In the genomic region with DNA sequence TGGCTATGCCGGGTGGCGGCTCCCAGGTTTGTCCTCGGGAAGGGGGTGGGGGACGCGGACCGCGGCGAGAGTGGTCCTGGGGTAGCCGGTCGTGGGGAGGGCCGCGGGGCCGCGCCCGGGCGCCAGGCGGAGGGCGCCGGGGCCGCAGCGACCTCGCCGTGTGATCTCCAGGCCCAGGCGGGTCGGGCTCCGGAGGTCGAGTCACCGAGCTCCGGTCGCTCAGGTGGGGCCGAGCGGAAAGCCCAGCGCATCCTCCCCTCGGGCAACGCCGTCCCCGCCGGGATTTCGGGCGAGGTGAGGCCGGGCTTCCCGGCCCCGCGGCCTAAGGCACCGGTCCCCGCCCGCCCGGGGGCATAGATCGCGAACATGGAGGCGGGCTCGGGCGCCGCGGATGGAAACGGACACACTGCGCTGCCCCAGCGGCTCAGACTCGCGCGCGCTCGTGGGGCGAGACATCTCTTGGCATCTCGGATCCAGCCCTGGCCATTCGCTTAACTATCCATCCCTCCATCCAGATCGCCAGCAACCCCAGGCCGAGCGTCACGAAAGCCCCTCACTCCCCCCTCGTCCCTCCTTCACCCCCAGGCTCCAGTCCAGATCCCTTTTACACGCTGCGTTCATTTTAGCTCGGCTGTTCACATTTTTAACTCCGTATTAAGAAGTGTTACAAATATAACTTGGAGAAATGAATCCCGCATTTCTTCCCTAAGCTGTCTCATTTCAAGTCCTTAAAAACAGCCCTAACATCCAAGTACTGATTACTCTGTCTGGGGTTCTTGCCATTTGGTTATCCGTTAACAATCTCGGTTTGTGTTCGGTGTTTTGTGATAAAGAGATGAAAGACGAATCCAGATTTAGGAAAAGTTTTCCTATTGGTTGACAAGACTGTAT, we compare ENCODE assay signal across 8 cellular contexts.
DNase-seq lines count a peak whose midpoint lies in the region; ATAC-seq lines count a peak whose summit lies in the region.

No MANE protein-coding gene starts in this region.

- ATAC-seq in GM18867 (IDR thresholded peaks at IDR 0.05; ENCODE audit: unreplicated experiment), result peak; percentile 23
- peak; percentile 17 for ATAC-seq in HG03066 (IDR thresholded peaks at IDR 0.05; ENCODE audit: low read depth, unreplicated experiment)

- DNase-seq in C1 segment of cervical spinal cord (lab: John Stamatoyannopoulos, UW) (peak in 13 of 14 donors; percentile 35 to 86 (median 68)), NCI-H748 treated with DMSO at 0.1 percent for 48 hours (lab: John Stamatoyannopoulos, UW) (peak; percentile 5), anterior cingulate cortex (lab: John Stamatoyannopoulos, UW) (peak in 56 of 58 donors; percentile 12 to 79 (median 62)), hepatic stellate cell (ENCODE audit: low spot score) (peak; percentile 47), pons (ENCODE audit: low spot score) (peak; percentile 77), AML-193 (lab: John Stamatoyannopoulos, UW) (no peak)

Comparison
In these comparisons a context has a peak if more than half of its experiments do, and no peak if none do; other contexts are left out.
1. DNase-seq: peak in C1 segment of cervical spinal cord (13 of 14), NCI-H748 treated with DMSO at 0.1 percent for 48 hours (single experiment), anterior cingulate cortex (56 of 58), hepatic stellate cell (single experiment) and pons (single experiment); none in AML-193 (0 of 2).